In genomic region chr20:38748097-38748862, GRCh38 we compare ENCODE assay signal across 8 cellular contexts. TPM values are rescaled to one million over a fixed set of nuclear protein-coding genes. Genes with fewer than 3 reads are reported as not detected.
DNase-seq lines count a peak whose midpoint lies in the region; ATAC-seq and TF ChIP-seq lines count a peak whose summit lies in the region.

Gene ACTR5, plus strand, starts transcription at chr20:38748460. Its CDS starts 19 bp downstream, at chr20:38748479.

- H3K27ac ChIP-seq in aorta (ENCODE audit: low read depth in 1 of 2, low read length in 2 of 2): peak within 1 kb of the TSS; percentile 31 to 69

- H3K36me3 ChIP-seq in aorta (ENCODE audit: control insufficient read depth in 1 of 2, insufficient read depth in 2 of 2, low read length in 1 of 2): peaks cover 0 to 4% of the 10 kb centered on the region in 2 donors

- TF ChIP-seq CTCF in astrocyte of the cerebellum (IDR thresholded peaks at IDR 0.05; ENCODE audit: low read depth, low read length, missing control alignments): no peak

- H3K4me3 ChIP-seq in astrocyte of the cerebellum (ENCODE audit: low read depth, low read length): peak within 1 kb of the TSS; percentile 84
- H3K4me3 ChIP-seq in aorta (ENCODE audit: low read length in 2 of 2): peak within 1 kb of the TSS; percentile 54 to 91

- peaks cover 0 to 5% of the 10 kb centered on the region in 2 donors for H3K4me1 ChIP-seq in aorta (ENCODE audit: control insufficient read depth in 1 of 2, insufficient read depth in 2 of 2, low read length in 2 of 2)

- no peaks in the 10 kb centered on the region for H3K9me3 ChIP-seq in aorta (ENCODE audit: control insufficient read depth, low read length)

- in situ Hi-C loops in astrocyte of the cerebellum (cut with HindIII; ENCODE audit: low sequenced_read_pairs): no loop called here

- DNase-seq in NCI-H2029 treated with DMSO at 0.1 percent for 48 hours (lab: John Stamatoyannopoulos, UW): peak; percentile 72
- peak; percentile 98 for DNase-seq in T-helper 9 cell
- peak; percentile 63 for DNase-seq in astrocyte of the cerebellum (ENCODE audit: low read depth)
- peak; percentile 92 for DNase-seq in hepatic stellate cell (ENCODE audit: low spot score)
- DNase-seq in renal cortical epithelial cell (ENCODE audit: low read depth): peak; percentile 57
- DNase-seq in aorta: peak; percentile 95 to 99

- intact Hi-C loops in aorta (cut with DNase I): loop anchor here in 1 of 2 donors (5.0 kb wide), 1 partner anchor 101 kb away; no protein-coding TSS in a partner anchor

- ATAC-seq in GM18519 (IDR thresholded peaks at IDR 0.05; ENCODE audit: low FRiP score, unreplicated experiment) (peak; percentile 63), HG03039 (IDR thresholded peaks at IDR 0.05; ENCODE audit: unreplicated experiment) (peak; percentile 80), aorta (ENCODE audit: low FRiP score) (peak; percentile 98)

- 0 to 1% methylated on average over 68 to 84 of the region's 84 CpGs for WGBS in aorta, 2 donors

- H3K27me3 ChIP-seq in aorta (ENCODE audit: control insufficient read depth in 1 of 2, insufficient read depth in 2 of 2, low read length in 1 of 2): no peaks in the 10 kb centered on the region

RNA-seq across cellular contexts. Expression of gene ACTR5, which starts in this region (rescaled TPM):
- 7.5 and 8.3 TPM in 2 replicates for total RNA-seq in renal cortical epithelial cell
- 1 to 10 TPM; 7.0 to 7.1 TPM for total RNA-seq in aorta
- 10 to 100 TPM in 1 of 2 donors, 1 to 10 TPM in 1; 3.5 to 10.3 TPM for polyA plus RNA-seq in aorta

Comparison
In these comparisons a context has a peak if more than half of its experiments do, and no peak if none do; other contexts are left out.
1. Peak in every context shown above with its lines: DNase-seq, ATAC-seq, H3K4me3 ChIP-seq and H3K27ac ChIP-seq.